24 cellular contexts compared by ENCODE assay signal in genomic region chr2:109537565-109538221, GRCh38.
DNase-seq lines count a peak whose midpoint lies in the region; ATAC-seq and TF ChIP-seq lines count a peak whose summit lies in the region.
"Had no signal": no experiment of that assay in that cellular context is flagged by ENCODE, and none has a peak within 500 bp of the region (broad histone marks: within the 10 kb centered on the region; RNA-seq: fewer than 3 reads in every experiment).

No MANE protein-coding gene starts in this region.

- no peaks in the 10 kb centered on the region for H3K9me3 ChIP-seq in heart right ventricle
- H3K9me3 ChIP-seq: body of pancreas, testis had no signal

- H3K4me3 ChIP-seq in heart right ventricle, result no peak overlapping the region
- H3K4me3 ChIP-seq in coronary artery, result no peak overlapping the region
- H3K4me3 ChIP-seq: body of pancreas, GM12878, testis had no signal

- H3K27me3 ChIP-seq in heart right ventricle, result no peaks in the 10 kb centered on the region
- H3K27me3 ChIP-seq: body of pancreas, testis had no signal

- 85 to 93% methylated on average over 10 of the region's 10 CpGs for WGBS in heart right ventricle, 2 donors

- DNase-seq in cardiac septum (ENCODE audit: low spot score) (peak; percentile 49), heart right ventricle (no peak), coronary artery (ENCODE audit: low spot score) (peak; percentile 49), iris pigment epithelial cell (ENCODE audit: low read depth) (peak; percentile 46), NCI-H1436 (lab: John Stamatoyannopoulos, UW) (no peak)
- DNase-seq in activated CD4-positive, CD25-positive, alpha-beta regulatory T cell (lab: John Stamatoyannopoulos, UW), result no peak
- DNase-seq: activated CD4-positive, alpha-beta T cell treated with anti-CD3 and anti-CD28 coated beads for 36 hours; activated CD8-positive, alpha-beta T cell treated with anti-CD3 and anti-CD28 coated beads, Interleukin-2, amount 10 ng/mL, durations not matched to agents 7 days and 5 days; activated gamma-delta T cell; activated T-cell treated with anti-CD3 and anti-CD28 coated beads, Interleukin-2, amount 50 U/mL, for 24 hours; body of pancreas; CD4-positive, alpha-beta T cell; EL; left ventricle myocardium superior; naive thymus-derived CD8-positive, alpha-beta T cell; NCI-H1105 treated with DMSO at 0.1 percent for 48 hours; NCI-H2029 treated with DMSO at 0.1 percent for 48 hours; occipital lobe; stimulated activated naive CD4-positive, alpha-beta T cell treated with Interleukin-2 at 50 U/mL for 16 hours; testis had no signal

- TF ChIP-seq CTCF in heart right ventricle (IDR thresholded peaks at IDR 0.05) (no peak), coronary artery (IDR thresholded peaks at IDR 0.05) (no peak)

- no peak overlapping the region for H3K27ac ChIP-seq in heart right ventricle
- no peak overlapping the region for H3K27ac ChIP-seq in coronary artery
- H3K27ac ChIP-seq: body of pancreas, epithelial cell of prostate, testis had no signal

- H3K36me3 ChIP-seq in heart right ventricle, result peaks cover 0 to 4% (median 0%) of the 10 kb centered on the region in 9 donors

- no peak for ATAC-seq in heart right ventricle
- no peak for ATAC-seq in HG02973 (IDR thresholded peaks at IDR 0.05; ENCODE audit: unreplicated experiment)
- ATAC-seq in GM21529 (IDR thresholded peaks at IDR 0.05; ENCODE audit: unreplicated experiment), result no peak
- ATAC-seq: activated CD4-positive, alpha-beta T cell treated with anti-CD3 and anti-CD28 coated beads for 36 hours; activated CD8-positive, alpha-beta T cell treated with anti-CD3 and anti-CD28 coated beads, Interleukin-2, amount 10 ng/mL, durations not matched to agents 7 days and 5 days; body of pancreas; GM12878; left ventricle myocardium superior; naive thymus-derived CD8-positive, alpha-beta T cell had no signal

- intact Hi-C loops in cardiac septum (cut with DNase I) (no loop called here), heart right ventricle (cut with DNase I) (no loop called here)

- peaks cover 0 to 8% (median 0%) of the 10 kb centered on the region in 9 donors for H3K4me1 ChIP-seq in heart right ventricle
- H3K4me1 ChIP-seq: testis had no signal

Comparison
In these comparisons a context has a peak if more than half of its experiments do, and no peak if none do; other contexts are left out.
1. DNase-seq: peak in cardiac septum (single experiment), coronary artery (single experiment) and iris pigment epithelial cell (single experiment); none in heart right ventricle (0 of 2), activated CD4-positive, CD25-positive, alpha-beta regulatory T cell (0 of 4) and NCI-H1436 (single experiment).